Comparison of ENCODE assay signal across 8 cellular contexts in the genomic region with DNA sequence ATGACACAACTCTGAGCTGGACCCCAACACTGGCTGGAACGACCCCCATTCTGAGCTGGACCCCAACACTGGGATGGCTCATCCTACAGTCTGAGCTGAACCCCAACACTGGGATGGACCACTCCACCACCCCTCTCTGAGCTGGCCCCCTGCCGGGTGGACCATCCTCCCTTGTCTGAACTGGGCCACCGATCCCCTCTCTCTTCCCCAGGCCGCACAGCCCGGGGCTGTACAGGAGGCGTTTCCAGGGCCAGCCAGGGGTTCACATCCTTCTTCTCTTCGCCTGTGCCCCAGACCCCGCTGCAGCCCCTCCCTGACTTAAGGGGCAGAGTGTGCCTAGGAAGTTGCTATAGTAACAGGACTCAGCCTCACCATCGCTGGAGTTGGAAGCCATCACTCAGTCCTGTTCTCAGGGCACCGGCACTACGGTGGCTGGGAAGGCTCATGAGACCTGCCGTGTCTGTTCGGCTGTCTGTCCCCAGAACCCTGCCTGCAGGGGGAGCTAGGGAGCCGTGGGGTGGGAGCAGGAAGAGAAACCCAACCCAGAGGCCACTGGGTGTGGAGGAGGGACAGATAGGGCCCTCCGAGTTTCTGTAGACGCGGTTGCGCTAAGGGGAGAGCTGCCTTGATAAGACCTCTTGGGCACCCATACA. TPM values are rescaled to one million over a fixed set of nuclear protein-coding genes. Genes with fewer than 3 reads are reported as not detected.
A peak's percentile ranks its signal among the peaks of the same experiment; 100 is the strongest.
DNase-seq lines count a peak whose midpoint lies in the region; ATAC-seq and TF ChIP-seq lines count a peak whose summit lies in the region.

No MANE protein-coding gene starts in this region.

- no peak overlapping the region for H3K9ac ChIP-seq in endodermal cell (ENCODE audit: extremely low read depth, low read length, poor library complexity, severe bottlenecking)

- peaks cover 19% of the 10 kb centered on the region for H3K4me1 Mint-ChIP-seq in endodermal cell

- no peaks in the 10 kb centered on the region for H3K36me3 Mint-ChIP-seq in endodermal cell (ENCODE audit: low read depth)

- H3K4me3 Mint-ChIP-seq in endodermal cell: no peak overlapping the region

- peak in 1 of 2 donors; percentile 10 for ATAC-seq in gastrocnemius medialis
- ATAC-seq in HG02884 (IDR thresholded peaks at IDR 0.05; ENCODE audit: unreplicated experiment): no peak
- ATAC-seq in GM18505 (IDR thresholded peaks at IDR 0.05; ENCODE audit: unreplicated experiment): no peak

- H3K27ac Mint-ChIP-seq in endodermal cell: no peak overlapping the region

- TF ChIP-seq CTCF in endodermal cell (conservative IDR thresholded peaks at IDR 0.05): peak; percentile 64
- TF ChIP-seq CTCF in gastrocnemius medialis (IDR thresholded peaks at IDR 0.05 in 4 of 5, conservative IDR thresholded peaks at IDR 0.05 in 1 of 5): peak; percentile 63 to 93 (median 71)

- peaks cover 12% of the 10 kb centered on the region for H3K4me1 ChIP-seq in endodermal cell (ENCODE audit: control insufficient read depth, insufficient read depth, low read length)
- peaks cover 59 to 71% of the 10 kb centered on the region in 2 donors for H3K4me1 ChIP-seq in gastrocnemius medialis

- H3K36me3 ChIP-seq in endodermal cell (ENCODE audit: control insufficient read depth, insufficient read depth, low read length) (no peaks in the 10 kb centered on the region), gastrocnemius medialis (no peaks in the 10 kb centered on the region)

- no peak for TF ChIP-seq POLR2A in gastrocnemius medialis (IDR thresholded peaks at IDR 0.05)
- no peak for TF ChIP-seq POLR2A in GM18505 (IDR thresholded peaks at IDR 0.05; ENCODE audit: borderline replicate concordance, extremely low read depth, insufficient read depth, insufficient read length)

- H3K27me3 Mint-ChIP-seq in endodermal cell (ENCODE audit: insufficient read depth): no peaks in the 10 kb centered on the region

- no peaks in the 10 kb centered on the region for H3K9me3 ChIP-seq in endodermal cell (ENCODE audit: control insufficient read depth, low read length)
- H3K9me3 ChIP-seq in gastrocnemius medialis: no peaks in the 10 kb centered on the region

- H3K9me3 Mint-ChIP-seq in endodermal cell: no peaks in the 10 kb centered on the region

- DNase-seq in DMS53 (lab: John Stamatoyannopoulos, UW) (peak; percentile 61), DMS53 treated with DMSO at 0.1 percent for 48 hours (lab: John Stamatoyannopoulos, UW; ENCODE audit: unreplicated experiment) (no peak), endodermal cell (peak; percentile 71), gastrocnemius medialis (peak; percentile 78 to 89)
- peak; percentile 35 for DNase-seq in activated CD4-positive, alpha-beta T cell treated with anti-CD3 and anti-CD28 coated beads for 4 hours
- no peak for DNase-seq in NK-92 treated with Interleukin-12 subunit alpha and Interleukin-12 subunit beta, amount 100 ng/mL, for 24 hours (lab: John Stamatoyannopoulos, UW)

- intact Hi-C loops in gastrocnemius medialis (cut with DNase I; ENCODE audit: low total_unique reads): loop anchor here (1.0 to 2.0 kb wide), 3 partner anchors 23 to 41 kb away; a partner anchor contains a TSS

- WGBS in endodermal cell (ENCODE audit: insufficient coverage in 1 of 2, insufficient read length in 1 of 2), 2 experiments: 62 to 91% methylated on average over 2 to 18 of the region's 18 CpGs

- H3K4me3 ChIP-seq in endodermal cell (ENCODE audit: low read length) (no peak overlapping the region), gastrocnemius medialis (peak overlapping the region; percentile 43 to 51 (median 47))

- in situ Hi-C loops in gastrocnemius medialis (cut with MboI; ENCODE audit: low sequenced_read_pairs in 4 of 4): no loop called here

- H3K27ac ChIP-seq in endodermal cell (ENCODE audit: low read depth, low read length): no peak overlapping the region
- peak overlapping the region; percentile 95 to 99 (median 96) for H3K27ac ChIP-seq in gastrocnemius medialis

- no peaks in the 10 kb centered on the region for H3K27me3 ChIP-seq in endodermal cell (ENCODE audit: control insufficient read depth, insufficient read depth, low read length, poor library complexity, severe bottlenecking)
- H3K27me3 ChIP-seq in gastrocnemius medialis: no peaks in the 10 kb centered on the region

RNA-seq across cellular contexts. Expression of a gene that starts 3.7 kb away (rescaled TPM):
- total RNA-seq in endodermal cell (10 to 100 TPM; 62.1 to 73.8 TPM), gastrocnemius medialis (100 to 1,000 TPM in 3 of 4 donors, 10 to 100 TPM in 1; 74.7 to 180 (median 147) TPM)
- polyA plus RNA-seq in endodermal cell (2013, experiment 1 of 2): 58.6 TPM
- polyA plus RNA-seq in endodermal cell (2013, experiment 2 of 2): 60.1 TPM

RNA-seq across cellular contexts. Expression of a gene that starts 22.5 kb away (rescaled TPM):
- total RNA-seq in endodermal cell (10 to 100 TPM; 37.8 to 47.8 TPM), gastrocnemius medialis (1 to 10 TPM in 3 of 4 donors, not detected in 1; 1.2 to 4.1 (median 1.5) TPM)
- polyA plus RNA-seq in endodermal cell (2013, experiment 1 of 2): 31.3 TPM
- 31.4 TPM for polyA plus RNA-seq in endodermal cell (2013, experiment 2 of 2)

RNA-seq across cellular contexts. Expression of a gene that starts 23.3 kb away (rescaled TPM):
- total RNA-seq in endodermal cell (100 to 1,000 TPM in 1 of 2 donors, 10 to 100 TPM in 1; 94.2 to 126 TPM), gastrocnemius medialis (10 to 100 TPM; 15.1 to 71.8 (median 40.2) TPM)
- 66.5 TPM for polyA plus RNA-seq in endodermal cell (2013, experiment 1 of 2)
- polyA plus RNA-seq in endodermal cell (2013, experiment 2 of 2): 71.4 TPM

RNA-seq across cellular contexts. Expression of a gene that starts 28.3 kb away (rescaled TPM):
- 1 to 10 TPM in 1 of 2 donors, under 1 TPM in 1; 0.73 to 1.1 TPM for total RNA-seq in endodermal cell
- not detected for polyA plus RNA-seq in endodermal cell (2013, experiment 1 of 2)
- not detected for polyA plus RNA-seq in endodermal cell (2013, experiment 2 of 2)
- not detected for total RNA-seq in gastrocnemius medialis

RNA-seq across cellular contexts. Expression of a gene that starts 41.3 kb away (rescaled TPM):
- total RNA-seq in endodermal cell (1 to 10 TPM in 1 of 2 donors, under 1 TPM in 1; 0.73 to 1.4 TPM), gastrocnemius medialis (1 to 10 TPM; 1.8 to 8.0 (median 5.7) TPM)
- 1.9 TPM for polyA plus RNA-seq in endodermal cell (2013, experiment 1 of 2)
- 1.8 TPM for polyA plus RNA-seq in endodermal cell (2013, experiment 2 of 2)

Comparison
In these comparisons a context has a peak if more than half of its experiments do, and no peak if none do; other contexts are left out.
1. DNase-seq: peak in DMS53 (single experiment), activated CD4-positive, alpha-beta T cell treated with anti-CD3 and anti-CD28 coated beads for 4 hours (2 of 2), endodermal cell (single experiment) and gastrocnemius medialis (2 of 2); none in DMS53 treated with DMSO at 0.1 percent for 48 hours (single experiment) and NK-92 treated with Interleukin-12 subunit alpha and Interleukin-12 subunit beta, amount 100 ng/mL, for 24 hours (single experiment).
2. RNA of a gene that starts 22.5 kb away (total RNA-seq): 37.8 to 47.8 TPM in endodermal cell; 1.2 to 4.1 TPM in gastrocnemius medialis; every median in the first group is over 4 times any median in the second.